17 cellular contexts compared by ENCODE assay signal in the genomic region with DNA sequence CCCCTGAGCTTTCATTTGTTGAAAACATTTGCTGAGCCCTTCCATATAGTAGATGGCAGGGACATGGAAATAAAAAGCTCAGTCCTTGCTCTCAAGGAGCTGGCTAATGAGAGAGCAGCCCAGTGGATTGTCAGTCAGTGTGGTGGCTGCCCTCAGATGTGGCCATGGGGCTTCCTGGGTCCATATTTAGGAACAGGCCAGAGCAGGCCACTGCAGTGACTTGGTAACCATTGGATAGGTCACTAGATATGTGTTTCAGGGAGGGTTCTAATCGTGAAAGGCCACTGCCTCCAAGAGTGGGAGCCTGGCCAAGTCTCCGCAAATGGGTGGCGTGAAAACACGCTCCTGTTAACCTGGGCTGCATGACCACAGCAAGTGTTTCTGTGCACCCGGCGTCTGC.
"Had no signal": no experiment of that assay in that cellular context is flagged by ENCODE, and none has a peak within 500 bp of the region (broad histone marks: within the 10 kb centered on the region; RNA-seq: fewer than 3 reads in every experiment).

No MANE protein-coding gene starts in this region.

- H3K27ac ChIP-seq: coronary artery, lower lobe of right lung, prostate gland, right lobe of liver, testis, upper lobe of left lung had no signal

- H3K4me3 ChIP-seq: coronary artery, heart right ventricle, lower lobe of right lung, prostate gland, right lobe of liver, spleen, testis, upper lobe of left lung had no signal

- FAIRE-seq: frontal cortex, TTC549 had no signal

- H3K9me3 ChIP-seq: heart right ventricle, lower lobe of right lung, prostate gland, right lobe of liver, spleen, testis, upper lobe of left lung had no signal

- DNase-seq: activated CD4-positive, alpha-beta memory T cell treated with anti-CD3 and anti-CD28 coated beads, Interleukin-2, amount 10 ng/mL, durations not matched to agents 7 days and 5 days; activated CD4-positive, alpha-beta T cell treated with anti-CD3 and anti-CD28 coated beads for 4 hours; activated effector memory CD4-positive, alpha-beta T cell treated with anti-CD3 and anti-CD28 coated beads, Interleukin-2, amount 50 U/mL, for 16 hours; activated T-cell treated with anti-CD3 and anti-CD28 coated beads, Interleukin-2, amount 50 U/mL, for 48 hours; central memory CD4-positive, alpha-beta T cell; heart right ventricle; lower lobe of right lung; right lobe of liver; spleen; stimulated activated naive CD8-positive, alpha-beta T cell treated with anti-CD3 and anti-CD28 coated beads, Interleukin-15, amount 100 ng/mL, for 72 hours; testis; upper lobe of left lung had no signal

- H3K36me3 ChIP-seq: heart right ventricle, lower lobe of right lung, prostate gland, right lobe of liver, spleen, upper lobe of left lung had no signal

- H3K27me3 ChIP-seq: heart right ventricle, right lobe of liver, spleen, testis, upper lobe of left lung had no signal

- ATAC-seq: right lobe of liver; stimulated activated naive CD8-positive, alpha-beta T cell treated with anti-CD3 and anti-CD28 coated beads, Interleukin-15, amount 100 ng/mL, for 72 hours; WTC11 had no signal

- H3K4me1 ChIP-seq: lower lobe of right lung, prostate gland, testis, upper lobe of left lung had no signal
